In the genomic region with DNA sequence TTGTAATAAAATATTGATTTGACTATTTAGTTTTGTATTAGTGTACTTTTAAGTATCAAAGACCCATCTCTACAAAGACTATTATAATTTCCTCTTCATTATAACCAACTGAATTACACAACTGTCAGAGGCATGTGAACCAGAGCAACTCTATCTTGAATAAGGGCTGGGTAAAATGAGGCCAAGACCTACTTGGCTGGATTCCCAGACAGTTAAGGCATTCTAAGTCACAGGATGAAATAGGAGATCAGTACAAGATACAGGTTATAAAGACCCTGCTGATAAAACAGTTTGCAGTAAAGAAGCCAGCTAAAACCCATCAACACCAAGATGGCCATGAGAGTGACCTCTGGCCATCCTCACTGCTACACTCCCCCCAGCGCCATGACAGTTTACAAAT, we compare ENCODE assay signal across 23 cellular contexts. TPM values are rescaled to one million over a fixed set of nuclear protein-coding genes. Genes with fewer than 3 reads are reported as not detected.
DNase-seq lines count a peak whose midpoint lies in the region; ATAC-seq and TF ChIP-seq lines count a peak whose summit lies in the region.
"Had no signal": no experiment of that assay in that cellular context is flagged by ENCODE, and none has a peak within 500 bp of the region (broad histone marks: within the 10 kb centered on the region; RNA-seq: fewer than 3 reads in every experiment).

No MANE protein-coding gene starts in this region.

- no peak overlapping the region for H3K27ac ChIP-seq in adrenal gland
- H3K27ac ChIP-seq: 22Rv1; BLaER1 treated with 17β-estradiol and CSF1 and Interleukin-3, amounts not matched to agents 10 nM and 100 nM; colonic mucosa; heart left ventricle; psoas muscle; transverse colon had no signal

- H3K4me1 ChIP-seq in adrenal gland (replicated peaks in 1 of 2), result no peaks in the 10 kb centered on the region
- H3K4me1 ChIP-seq: BLaER1 treated with 17β-estradiol and CSF1 and Interleukin-3, amounts not matched to agents 10 nM and 100 nM; colonic mucosa; heart left ventricle; psoas muscle; transverse colon had no signal

- no peak overlapping the region for H3K4me3 ChIP-seq in adrenal gland
- H3K4me3 ChIP-seq: BLaER1 treated with 17β-estradiol and CSF1 and Interleukin-3, amounts not matched to agents 10 nM and 100 nM; colonic mucosa; heart left ventricle; psoas muscle; transverse colon had no signal

- no peak for TF ChIP-seq CTCF in adrenal gland (IDR thresholded peaks at IDR 0.05)

- peaks cover 4% of the 10 kb centered on the region for H3K36me3 Mint-ChIP-seq in T-helper 17 cell (ENCODE audit: low read depth)

- intact Hi-C loops in adrenal gland (cut with DNase I) (no loop called here), Right ventricle myocardium inferior (cut with DNase I) (no loop called here)

- 20 to 64% (median 37%) methylated on average over 1 of the region's 1 CpG for WGBS in adrenal gland, 4 donors

- TF ChIP-seq POLR2A in adrenal gland (IDR thresholded peaks at IDR 0.05), result no peak

- H3K27me3 ChIP-seq in adrenal gland, result no peaks in the 10 kb centered on the region
- H3K27me3 ChIP-seq: BLaER1 treated with 17β-estradiol and CSF1 and Interleukin-3, amounts not matched to agents 10 nM and 100 nM; colonic mucosa; transverse colon had no signal

- peak; percentile 56 for DNase-seq in DMS 273 (lab: John Stamatoyannopoulos, UW; ENCODE audit: unreplicated experiment)
- DNase-seq in DMS 273 treated with DMSO at 0.1 percent for 48 hours (lab: John Stamatoyannopoulos, UW), result no peak
- peak in 5 of 7 donors; percentile 29 to 63 (median 30) for DNase-seq in adrenal gland
- peak; percentile 41 for DNase-seq in fibroblast of gingiva (ENCODE audit: low read depth)
- peak; percentile 64 for DNase-seq in renal cortical epithelial cell (ENCODE audit: low read depth)
- DNase-seq in Right ventricle myocardium inferior (ENCODE audit: missing footprints), result no peak
- no peak for DNase-seq in T-helper 17 cell
- DNase-seq in NCI-H69 (lab: John Stamatoyannopoulos, UW), result no peak
- DNase-seq: amygdala; colonic mucosa; heart left ventricle; Kasumi-1; NCI-H1436; NCI-H446; nephron progenitor cell; psoas muscle; SHP77 treated with DMSO at 0.1 percent for 48 hours; stimulated activated naive CD4-positive, alpha-beta T cell; transverse colon had no signal

- H3K9me3 ChIP-seq in adrenal gland (replicated peaks in 1 of 3) (no peaks in the 10 kb centered on the region), T-helper 17 cell (ENCODE audit: control insufficient read depth, low read length, poor library complexity, severe bottlenecking) (no peaks in the 10 kb centered on the region)
- H3K9me3 ChIP-seq: BLaER1 treated with 17β-estradiol and CSF1 and Interleukin-3, amounts not matched to agents 10 nM and 100 nM; colonic mucosa; heart left ventricle; psoas muscle; transverse colon had no signal

- H3K27me3 Mint-ChIP-seq in T-helper 17 cell, result peaks cover 25% of the 10 kb centered on the region

- H3K4me3 Mint-ChIP-seq in T-helper 17 cell, result no peak overlapping the region
- H3K4me3 Mint-ChIP-seq: nephron progenitor cell had no signal

- H3K36me3 ChIP-seq in adrenal gland (replicated peaks in 1 of 2), result no peaks in the 10 kb centered on the region
- H3K36me3 ChIP-seq: BLaER1 treated with 17β-estradiol and CSF1 and Interleukin-3, amounts not matched to agents 10 nM and 100 nM; colonic mucosa; heart left ventricle; transverse colon had no signal

- peaks cover 2% of the 10 kb centered on the region for H3K4me1 Mint-ChIP-seq in T-helper 17 cell
- H3K4me1 Mint-ChIP-seq: nephron progenitor cell had no signal

- ATAC-seq in Right ventricle myocardium inferior (no peak), T-helper 17 cell (no peak)
- ATAC-seq: activated CD4-positive, CD25-positive, alpha-beta regulatory T cell treated with anti-CD3 and anti-CD28 coated beads, Interleukin-2, amount 50 U/mL, for 24 hours; heart left ventricle; psoas muscle had no signal

- H3K27ac Mint-ChIP-seq in T-helper 17 cell, result no peak overlapping the region
- H3K27ac Mint-ChIP-seq: nephron progenitor cell had no signal

RNA-seq across cellular contexts. Expression of gene ATP12A, which starts 36.2 kb away (rescaled TPM):
- total RNA-seq in adrenal gland, result under 1 TPM in 1 of 8 donors, not detected in 7; 0.04 TPM
- not detected for polyA plus RNA-seq in adrenal gland
- total RNA-seq in renal cortical epithelial cell, result not detected in 2 replicates
- total RNA-seq in Right ventricle myocardium inferior, result not detected
- not detected for total RNA-seq in T-helper 17 cell
- total RNA-seq: heart left ventricle, lung microvascular endothelial cell, psoas muscle had no signal
- polyA plus RNA-seq: heart left ventricle, psoas muscle had no signal

Comparison
In these comparisons a context has a peak if more than half of its experiments do, and no peak if none do; other contexts are left out.
1. DNase-seq: peak in DMS 273 (single experiment), adrenal gland (5 of 7), fibroblast of gingiva (single experiment) and renal cortical epithelial cell (single experiment); none in DMS 273 treated with DMSO at 0.1 percent for 48 hours (single experiment), Right ventricle myocardium inferior (single experiment), T-helper 17 cell (0 of 3) and NCI-H69 (single experiment).